Comparison of ENCODE assay signal across 1 cellular context in genomic region chr16:51146256-51146924, GRCh38.
TF ChIP-seq lines count a peak whose summit lies in the region.

No MANE protein-coding gene starts in this region.

TF ChIP-seq in HepG2, 621 proteins besides CTCF, POLR2A, EP300 and RAD21 (continued from another document):
- TF ChIP-seq GLMP (CRISPR knock-in tag; IDR thresholded peaks at IDR 0.05; ENCODE audit: borderline replicate concordance) (no peak), ZFYVE20 (CRISPR knock-in tag; IDR thresholded peaks at IDR 0.05; ENCODE audit: borderline replicate concordance, low read depth) (no peak), SP140L (CRISPR knock-in tag; IDR thresholded peaks at IDR 0.05; ENCODE audit: borderline replicate concordance) (no peak), FOXP4 (CRISPR knock-in tag; IDR thresholded peaks at IDR 0.05) (no peak), ZNF292 (CRISPR knock-in tag; IDR thresholded peaks at IDR 0.05; ENCODE audit: borderline replicate concordance, low read depth) (no peak), AKNA (CRISPR knock-in tag; IDR thresholded peaks at IDR 0.05; ENCODE audit: borderline replicate concordance) (no peak), MATR3 (CRISPR knock-in tag; IDR thresholded peaks at IDR 0.05) (no peak), STAG1 (CRISPR knock-in tag; IDR thresholded peaks at IDR 0.05) (peak; percentile 58)
